ENCODE assay signal across 25 cellular contexts in the genomic region with DNA sequence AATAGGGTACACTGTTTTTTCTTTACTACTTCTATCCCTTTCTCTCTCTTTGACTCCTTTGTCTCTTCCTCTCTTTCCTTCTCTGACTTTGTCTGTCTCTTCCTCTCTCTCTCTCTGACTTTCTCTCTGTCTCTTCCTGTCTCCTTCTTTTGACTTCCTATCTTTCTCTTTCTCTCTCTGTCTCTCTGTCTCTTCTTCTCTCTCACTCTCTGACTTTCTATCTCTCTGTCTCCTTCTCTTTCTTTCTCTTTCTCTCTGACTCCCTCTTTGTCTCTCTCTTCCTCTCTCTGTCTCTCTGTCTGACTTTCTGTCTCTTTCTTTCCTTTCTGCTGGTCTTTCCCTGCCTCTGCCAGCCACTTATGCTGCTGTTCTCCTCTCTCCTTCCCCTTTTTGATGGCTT.
DNase-seq lines count a peak whose midpoint lies in the region; ATAC-seq and TF ChIP-seq lines count a peak whose summit lies in the region.
"Had no signal": no experiment of that assay in that cellular context is flagged by ENCODE, and none has a peak within 500 bp of the region (broad histone marks: within the 10 kb centered on the region; RNA-seq: fewer than 3 reads in every experiment).

No MANE protein-coding gene starts in this region.

- H4K20me1 ChIP-seq in DND-41 (ENCODE audit: insufficient read depth, low read length) (no peaks in the 10 kb centered on the region), osteoblast (ENCODE audit: insufficient read depth, low read length) (no peaks in the 10 kb centered on the region), GM23338 (replicated peaks; ENCODE audit: insufficient read depth) (no peaks in the 10 kb centered on the region)

- DNase-seq in T-helper 1 cell (no peak), DND-41 (no peak), osteoblast (ENCODE audit: insufficient read length, low spot score, missing footprints) (no peak), COLO829 (ENCODE audit: low spot score) (no peak), anterior cingulate cortex (lab: John Stamatoyannopoulos, UW) (no peak), GM23338 (ENCODE audit: low spot score) (no peak)
- no peak for DNase-seq in central memory CD8-positive, alpha-beta T cell (ENCODE audit: low spot score in 2 of 2)
- DNase-seq: activated CD4-positive, alpha-beta T cell treated with anti-CD3 and anti-CD28 coated beads, Interleukin-2, amount 50 U/mL, for 4 hours; amniotic stem cell; KG1; kidney; MM.1S; NCI-H1417; NCI-H2081; NCI-H82; spleen; stimulated activated CD4-positive, alpha-beta T cell treated with anti-CD3 and anti-CD28 coated beads, Interleukin-2, amount 100 ng/mL, for 48 hours had no signal

- H3K79me2 ChIP-seq in DND-41 (ENCODE audit: insufficient read depth, low read length) = no peaks in the 10 kb centered on the region
- H3K79me2 ChIP-seq in osteoblast (ENCODE audit: insufficient read depth, low read length) = no peaks in the 10 kb centered on the region
- no peaks in the 10 kb centered on the region for H3K79me2 ChIP-seq in GM23338 (replicated peaks; ENCODE audit: insufficient read depth)

- H3K4me1 ChIP-seq in DND-41 (ENCODE audit: insufficient read depth, low read length) (peaks cover 6% of the 10 kb centered on the region; the same call in 1 of the 2 replicates), osteoblast (ENCODE audit: insufficient read depth, low read length) (peaks cover 16% of the 10 kb centered on the region), GM23338 (ENCODE audit: insufficient read depth) (no peaks in the 10 kb centered on the region)

- H3K9me3 ChIP-seq in DND-41 (ENCODE audit: insufficient read depth, low read length, severe bottlenecking) (no peaks in the 10 kb centered on the region), osteoblast (ENCODE audit: low read depth, low read length) (no peaks in the 10 kb centered on the region)
- H3K9me3 ChIP-seq: spleen, thoracic aorta had no signal

- H3K4me1 Mint-ChIP-seq in T-helper 1 cell treated with Interleukin-12 subunit alpha and Interleukin-12 subunit beta and Interleukin-4 antibody, amounts not matched to agents 30 μg/mL and 1 μg/mL, for 36 hours (ENCODE audit: low read depth) = peaks cover 9% of the 10 kb centered on the region
- H3K4me1 Mint-ChIP-seq in central memory CD8-positive, alpha-beta T cell = peaks cover 8% of the 10 kb centered on the region
- H3K4me1 Mint-ChIP-seq in GM23338 = no peaks in the 10 kb centered on the region
- H3K4me1 Mint-ChIP-seq: stimulated activated memory B cell treated with anti-CD40 and anti-IgM and Interleukin-4, amounts not matched to agents 10 μg/mL and 1 μg/mL and 100 μg/mL, for 72 hours had no signal

- H3F3A ChIP-seq in GM23338 (replicated peaks; ENCODE audit: low read depth) = no peaks in the 10 kb centered on the region

- H3K27ac ChIP-seq in DND-41 (ENCODE audit: low read length) (no peak overlapping the region), osteoblast (ENCODE audit: low read depth, low read length) (no peak overlapping the region), GM23338 (ENCODE audit: low read depth) (no peak overlapping the region)
- H3K27ac ChIP-seq: 22Rv1, spleen, thoracic aorta had no signal

- TF ChIP-seq CTCF in DND-41 (IDR thresholded peaks at IDR 0.05; ENCODE audit: borderline replicate concordance, extremely low read depth, low read length, poor library complexity, severe bottlenecking) (no peak), osteoblast (IDR thresholded peaks at IDR 0.05; ENCODE audit: extremely low read depth, low read depth, low read length) (no peak), GM23338 (conservative IDR thresholded peaks at IDR 0.05; ENCODE audit: low read depth in 2 of 2) (no peak)

- peaks cover 13% of the 10 kb centered on the region for H3K9me3 Mint-ChIP-seq in T-helper 1 cell treated with Interleukin-12 subunit alpha and Interleukin-12 subunit beta and Interleukin-4 antibody, amounts not matched to agents 30 μg/mL and 1 μg/mL, for 36 hours
- H3K9me3 Mint-ChIP-seq in central memory CD8-positive, alpha-beta T cell = no peaks in the 10 kb centered on the region
- H3K9me3 Mint-ChIP-seq in GM23338 = peaks cover 21% of the 10 kb centered on the region
- H3K9me3 Mint-ChIP-seq: stimulated activated memory B cell treated with anti-CD40 and anti-IgM and Interleukin-4, amounts not matched to agents 10 μg/mL and 1 μg/mL and 100 μg/mL, for 72 hours had no signal

- no peak overlapping the region for H3K4me2 ChIP-seq in DND-41 (ENCODE audit: insufficient read depth, low read length)
- H3K4me2 ChIP-seq in osteoblast (ENCODE audit: insufficient read depth, low read length) = no peak overlapping the region
- H3K4me2 ChIP-seq in GM23338 = no peak overlapping the region

- H3K4me3 Mint-ChIP-seq in T-helper 1 cell treated with Interleukin-12 subunit alpha and Interleukin-12 subunit beta and Interleukin-4 antibody, amounts not matched to agents 30 μg/mL and 1 μg/mL, for 36 hours = peak overlapping the region; percentile 9
- no peak overlapping the region for H3K4me3 Mint-ChIP-seq in central memory CD8-positive, alpha-beta T cell
- no peak overlapping the region for H3K4me3 Mint-ChIP-seq in GM23338
- H3K4me3 Mint-ChIP-seq: stimulated activated memory B cell treated with anti-CD40 and anti-IgM and Interleukin-4, amounts not matched to agents 10 μg/mL and 1 μg/mL and 100 μg/mL, for 72 hours; WTC11 had no signal

- H2AFZ ChIP-seq in DND-41 (ENCODE audit: low read depth, low read length) (peak overlapping the region; percentile 48; the same call in 1 of the 2 replicates), osteoblast (ENCODE audit: low read length) (peak overlapping the region; percentile 23), GM23338 (no peak overlapping the region)

- H3K4me3 ChIP-seq in DND-41 (ENCODE audit: low read depth in 1 of 2, low read length in 2 of 2) = no peak overlapping the region
- no peak overlapping the region for H3K4me3 ChIP-seq in osteoblast (ENCODE audit: insufficient read depth, low read length)
- H3K4me3 ChIP-seq in GM23338 = no peak overlapping the region
- H3K4me3 ChIP-seq: GM12878, lung, spleen, thoracic aorta had no signal

- H3K27me3 Mint-ChIP-seq in T-helper 1 cell treated with Interleukin-12 subunit alpha and Interleukin-12 subunit beta and Interleukin-4 antibody, amounts not matched to agents 30 μg/mL and 1 μg/mL, for 36 hours (ENCODE audit: low read depth) = peaks cover 21% of the 10 kb centered on the region
- no peaks in the 10 kb centered on the region for H3K27me3 Mint-ChIP-seq in central memory CD8-positive, alpha-beta T cell
- H3K27me3 Mint-ChIP-seq in GM23338 (ENCODE audit: insufficient read depth, low read depth, poor library complexity) = no peaks in the 10 kb centered on the region

- peak overlapping the region; percentile 53 for H3K27ac Mint-ChIP-seq in T-helper 1 cell treated with Interleukin-12 subunit alpha and Interleukin-12 subunit beta and Interleukin-4 antibody, amounts not matched to agents 30 μg/mL and 1 μg/mL, for 36 hours
- peak overlapping the region; percentile 75 for H3K27ac Mint-ChIP-seq in central memory CD8-positive, alpha-beta T cell (ENCODE audit: low read depth)
- no peak overlapping the region for H3K27ac Mint-ChIP-seq in GM23338
- H3K27ac Mint-ChIP-seq: stimulated activated memory B cell treated with anti-CD40 and anti-IgM and Interleukin-4, amounts not matched to agents 10 μg/mL and 1 μg/mL and 100 μg/mL, for 72 hours; WTC11 had no signal

- peaks cover 7% of the 10 kb centered on the region for H3K36me3 Mint-ChIP-seq in T-helper 1 cell treated with Interleukin-12 subunit alpha and Interleukin-12 subunit beta and Interleukin-4 antibody, amounts not matched to agents 30 μg/mL and 1 μg/mL, for 36 hours (ENCODE audit: low read depth)
- peaks cover 7% of the 10 kb centered on the region for H3K36me3 Mint-ChIP-seq in central memory CD8-positive, alpha-beta T cell (ENCODE audit: insufficient read depth)
- peaks cover 11% of the 10 kb centered on the region for H3K36me3 Mint-ChIP-seq in GM23338 (ENCODE audit: low read depth)

- no peak overlapping the region for H3K9ac ChIP-seq in DND-41 (ENCODE audit: low read depth, low read length)

- ATAC-seq in DND-41 (ENCODE audit: insufficient read depth, low read depth) = no peak
- ATAC-seq in central memory CD8-positive, alpha-beta T cell (replicated peaks; ENCODE audit: extremely low read depth, poor library complexity, severe bottlenecking) = no peak
- no peak for ATAC-seq in GM23338
- ATAC-seq: GM12878; SK-N-SH treated with all-trans-retinoic acid at 6 μM for 48 hours; stimulated activated memory B cell treated with anti-CD40 and anti-IgM and Interleukin-4, amounts not matched to agents 10 μg/mL and 1 μg/mL and 100 μg/mL, for 72 hours; WTC11 had no signal

- H3K36me3 ChIP-seq in DND-41 (ENCODE audit: insufficient read depth, low read length) = no peaks in the 10 kb centered on the region
- no peaks in the 10 kb centered on the region for H3K36me3 ChIP-seq in osteoblast (ENCODE audit: insufficient read depth, low read length)
- no peaks in the 10 kb centered on the region for H3K36me3 ChIP-seq in GM23338 (ENCODE audit: insufficient read depth)
- H3K36me3 ChIP-seq: spleen, thoracic aorta had no signal

- H3K27me3 ChIP-seq in DND-41 (ENCODE audit: insufficient read depth, low read length, poor library complexity) (no peaks in the 10 kb centered on the region), osteoblast (ENCODE audit: insufficient read depth, low read length) (no peaks in the 10 kb centered on the region), GM23338 (ENCODE audit: insufficient read depth) (no peaks in the 10 kb centered on the region)
- H3K27me3 ChIP-seq: spleen had no signal

- H3K9me2 ChIP-seq in GM23338 (ENCODE audit: insufficient read depth) = no peaks in the 10 kb centered on the region

TF ChIP-seq in GM23338, 12 proteins besides CTCF, POLR2A, EP300 and RAD21 (continues in another document):
- TF ChIP-seq, protein P1, sequence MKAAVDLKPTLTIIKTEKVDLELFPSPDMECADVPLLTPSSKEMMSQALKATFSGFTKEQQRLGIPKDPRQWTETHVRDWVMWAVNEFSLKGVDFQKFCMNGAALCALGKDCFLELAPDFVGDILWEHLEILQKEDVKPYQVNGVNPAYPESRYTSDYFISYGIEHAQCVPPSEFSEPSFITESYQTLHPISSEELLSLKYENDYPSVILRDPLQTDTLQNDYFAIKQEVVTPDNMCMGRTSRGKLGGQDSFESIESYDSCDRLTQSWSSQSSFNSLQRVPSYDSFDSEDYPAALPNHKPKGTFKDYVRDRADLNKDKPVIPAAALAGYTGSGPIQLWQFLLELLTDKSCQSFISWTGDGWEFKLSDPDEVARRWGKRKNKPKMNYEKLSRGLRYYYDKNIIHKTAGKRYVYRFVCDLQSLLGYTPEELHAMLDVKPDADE (IDR thresholded peaks at IDR 0.05) = no peak
